16 cellular contexts compared by ENCODE assay signal in the genomic region with DNA sequence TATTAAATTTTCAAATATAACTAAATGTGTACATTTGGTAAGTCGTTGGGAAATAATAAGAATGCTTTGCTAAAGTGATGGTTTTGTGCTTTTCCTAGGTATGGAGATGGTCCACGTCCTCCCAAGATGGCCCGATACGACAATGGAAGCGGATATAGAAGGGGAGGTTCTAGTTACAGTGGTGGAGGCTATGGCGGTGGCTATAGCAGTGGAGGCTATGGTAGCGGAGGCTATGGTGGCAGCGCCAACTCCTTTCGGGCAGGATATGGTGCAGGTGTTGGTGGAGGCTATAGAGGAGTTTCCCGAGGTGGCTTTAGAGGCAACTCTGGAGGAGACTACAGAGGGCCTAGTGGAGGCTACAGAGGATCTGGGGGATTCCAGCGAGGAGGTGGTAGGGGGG. TPM values are rescaled to one million over a fixed set of nuclear protein-coding genes. Genes with fewer than 3 reads are reported as not detected.
DNase-seq lines count a peak whose midpoint lies in the region; ATAC-seq and TF ChIP-seq lines count a peak whose summit lies in the region.
"Had no signal": no experiment of that assay in that cellular context is flagged by ENCODE, and none has a peak within 500 bp of the region (broad histone marks: within the 10 kb centered on the region; RNA-seq: fewer than 3 reads in every experiment).

No MANE protein-coding gene starts in this region.

- no peak overlapping the region for H3K9ac ChIP-seq in Karpas-422 (ENCODE audit: low read length)

- no peaks in the 10 kb centered on the region for H3K9me3 ChIP-seq in Karpas-422 (ENCODE audit: low read length)
- H3K9me3 ChIP-seq in aorta (ENCODE audit: control insufficient read depth, low read length) = no peaks in the 10 kb centered on the region
- H3K9me3 ChIP-seq: A549 had no signal

- H3K36me3 Mint-ChIP-seq in activated T-cell treated with anti-CD3 and anti-CD28 coated beads, Interleukin-2, amount 50 U/mL, for 24 hours (ENCODE audit: low read depth) = peaks cover 91% of the 10 kb centered on the region
- peaks cover 63% of the 10 kb centered on the region for H3K36me3 Mint-ChIP-seq in activated T-cell treated with anti-CD3 and anti-CD28 coated beads, Interleukin-2, amount 50 U/mL, for 4 hours (ENCODE audit: insufficient read depth)
- H3K36me3 Mint-ChIP-seq in endothelial cell (ENCODE audit: low read depth, unreplicated experiment) = peaks cover 44% of the 10 kb centered on the region

- H3K9me2 ChIP-seq in Karpas-422 (replicated peaks; ENCODE audit: insufficient read depth, low read length) = no peaks in the 10 kb centered on the region

- no peak overlapping the region for H3K4me2 ChIP-seq in Karpas-422 (ENCODE audit: low read depth, low read length, poor library complexity, severe bottlenecking)
- H3K4me2 ChIP-seq: A549 had no signal

- peaks cover 27% of the 10 kb centered on the region for H3K4me1 Mint-ChIP-seq in activated T-cell treated with anti-CD3 and anti-CD28 coated beads, Interleukin-2, amount 50 U/mL, for 24 hours (ENCODE audit: low read depth)
- H3K4me1 Mint-ChIP-seq in activated T-cell treated with anti-CD3 and anti-CD28 coated beads, Interleukin-2, amount 50 U/mL, for 4 hours (ENCODE audit: low read depth) = peaks cover 18% of the 10 kb centered on the region
- H3K4me1 Mint-ChIP-seq in endothelial cell (ENCODE audit: unreplicated experiment) = peaks cover 7% of the 10 kb centered on the region

- H3K27me3 ChIP-seq in Karpas-422 (ENCODE audit: low read length) (no peaks in the 10 kb centered on the region), aorta (ENCODE audit: control insufficient read depth in 1 of 2, insufficient read depth in 2 of 2, low read length in 1 of 2) (no peaks in the 10 kb centered on the region)

- H3K4me1 ChIP-seq in Karpas-422 (ENCODE audit: low read length) = no peaks in the 10 kb centered on the region
- H3K4me1 ChIP-seq in aorta (ENCODE audit: control insufficient read depth in 1 of 2, insufficient read depth in 2 of 2, low read length in 2 of 2) = no peaks in the 10 kb centered on the region
- H3K4me1 ChIP-seq: A549 had no signal

- TF ChIP-seq CTCF in endothelial cell (IDR thresholded peaks at IDR 0.05; ENCODE audit: unreplicated experiment) = no peak

- 97% methylated on average over 11 of the region's 11 CpGs for WGBS in aorta, 2 donors

- intact Hi-C loops in aorta (cut with DNase I) = no loop called here

- no peaks in the 10 kb centered on the region for H3K27me3 Mint-ChIP-seq in activated T-cell treated with anti-CD3 and anti-CD28 coated beads, Interleukin-2, amount 50 U/mL, for 24 hours
- no peaks in the 10 kb centered on the region for H3K27me3 Mint-ChIP-seq in activated T-cell treated with anti-CD3 and anti-CD28 coated beads, Interleukin-2, amount 50 U/mL, for 4 hours (ENCODE audit: low read depth)
- H3K27me3 Mint-ChIP-seq in endothelial cell (ENCODE audit: unreplicated experiment) = peaks cover 3% of the 10 kb centered on the region

- peaks cover 2% of the 10 kb centered on the region for H3K9me3 Mint-ChIP-seq in activated T-cell treated with anti-CD3 and anti-CD28 coated beads, Interleukin-2, amount 50 U/mL, for 24 hours
- no peaks in the 10 kb centered on the region for H3K9me3 Mint-ChIP-seq in activated T-cell treated with anti-CD3 and anti-CD28 coated beads, Interleukin-2, amount 50 U/mL, for 4 hours
- H3K9me3 Mint-ChIP-seq in endothelial cell (ENCODE audit: unreplicated experiment) = no peaks in the 10 kb centered on the region
- H3K9me3 Mint-ChIP-seq: CD8-positive, alpha-beta T cell had no signal

- H4K20me1 ChIP-seq in Karpas-422 (ENCODE audit: insufficient read depth, low read depth, low read length) = peaks cover 4% of the 10 kb centered on the region; the same call in 1 of the 2 replicates

- H3K4me3 Mint-ChIP-seq in activated T-cell treated with anti-CD3 and anti-CD28 coated beads, Interleukin-2, amount 50 U/mL, for 24 hours = no peak overlapping the region
- H3K4me3 Mint-ChIP-seq in activated T-cell treated with anti-CD3 and anti-CD28 coated beads, Interleukin-2, amount 50 U/mL, for 4 hours = no peak overlapping the region
- peak overlapping the region; percentile 28 for H3K4me3 Mint-ChIP-seq in endothelial cell (ENCODE audit: unreplicated experiment)
- H3K4me3 Mint-ChIP-seq: CD8-positive, alpha-beta T cell had no signal

- H3K4me3 ChIP-seq in Karpas-422 (ENCODE audit: low read length) (no peak overlapping the region), aorta (ENCODE audit: low read length in 2 of 2) (no peak overlapping the region)
- H3K4me3 ChIP-seq: A549 had no signal

- H3K79me2 ChIP-seq in Karpas-422 (ENCODE audit: low read length) = no peaks in the 10 kb centered on the region

- no peak for ATAC-seq in activated T-cell treated with anti-CD3 and anti-CD28 coated beads, Interleukin-2, amount 50 U/mL, for 4 hours
- peak; percentile 22 for ATAC-seq in aorta (ENCODE audit: low FRiP score)
- ATAC-seq: A549; CD8-positive, alpha-beta T cell had no signal

- H3K27ac ChIP-seq in Karpas-422 (ENCODE audit: low read length) (no peak overlapping the region), aorta (ENCODE audit: low read depth in 1 of 2, low read length in 2 of 2) (no peak overlapping the region)
- H3K27ac ChIP-seq: A549 had no signal

- no peak overlapping the region for H2AFZ ChIP-seq in Karpas-422 (ENCODE audit: low read length)

- no peak for DNase-seq in activated T-cell treated with anti-CD3 and anti-CD28 coated beads, Interleukin-2, amount 50 U/mL, for 24 hours
- no peak for DNase-seq in activated T-cell treated with anti-CD3 and anti-CD28 coated beads, Interleukin-2, amount 50 U/mL, for 4 hours
- DNase-seq in Karpas-422 (peak; percentile 38), endothelial cell (ENCODE audit: low spot score) (no peak), aorta (no peak), NCI-H510A (lab: John Stamatoyannopoulos, UW) (no peak)
- no peak for DNase-seq in NK-92 treated with Interleukin-12 subunit alpha and Interleukin-12 subunit beta, amount 100 ng/mL, for 24 hours (lab: John Stamatoyannopoulos, UW)
- DNase-seq: Calu3; CD8-positive, alpha-beta T cell; GF-D8; KG1; NCI-H1417; NCI-H187 treated with DMSO at 0.1 percent for 48 hours; NCI-H226; NCI-H524 treated with DMSO at 0.1 percent for 48 hours had no signal

- H3K36me3 ChIP-seq in Karpas-422 (ENCODE audit: insufficient read depth, low read length) (peaks cover 59% of the 10 kb centered on the region; the same call in 1 of the 2 replicates), aorta (ENCODE audit: control insufficient read depth in 1 of 2, insufficient read depth in 2 of 2, low read length in 1 of 2) (peaks cover 3 to 14% of the 10 kb centered on the region in 2 donors)

- peak overlapping the region; percentile 60 for H3K27ac Mint-ChIP-seq in activated T-cell treated with anti-CD3 and anti-CD28 coated beads, Interleukin-2, amount 50 U/mL, for 24 hours
- H3K27ac Mint-ChIP-seq in endothelial cell (ENCODE audit: unreplicated experiment) = no peak overlapping the region
- H3K27ac Mint-ChIP-seq: CD8-positive, alpha-beta T cell had no signal

RNA-seq across cellular contexts. Expression of a gene that starts 47.8 kb away (rescaled TPM):
- 100 to 1,000 TPM; 375 to 402 (median 394) TPM for total RNA-seq in activated T-cell treated with anti-CD3 and anti-CD28 coated beads, Interleukin-2, amount 50 U/mL, for 4 hours
- total RNA-seq in Karpas-422 (2014; rRNA removed; shearing (Covaris generic); ENCODE audit: low replicate concordance) = 94.6 and 133 TPM in 2 replicates
- total RNA-seq in endothelial cell (ENCODE audit: unreplicated experiment) = 182 TPM
- total RNA-seq in aorta = 10 to 100 TPM; 91.5 to 95.9 TPM
- polyA plus RNA-seq in aorta = 10 to 100 TPM; 32.2 to 53.8 TPM
